Comparison of ENCODE assay signal across 8 cellular contexts in genomic region chrX:135520553-135521404, GRCh38. TPM values are rescaled to one million over a fixed set of nuclear protein-coding genes. Genes with fewer than 3 reads are reported as not detected.
DNase-seq lines count a peak whose midpoint lies in the region; ATAC-seq and TF ChIP-seq lines count a peak whose summit lies in the region.

INTS6L (plus strand) TSS chrX:135520660; CDS start chrX:135520993, 333 bp downstream.

- H3K4me3 ChIP-seq in HUES64 (ENCODE audit: low read length) (peak within 1 kb of the TSS; percentile 81), stomach (peak within 1 kb of the TSS; percentile 65 to 70 (median 68))

- peak within 1 kb of the TSS; percentile 69 for H3K9ac ChIP-seq in HUES64 (ENCODE audit: low read depth, low read length)

- ATAC-seq in GM21515 (IDR thresholded peaks at IDR 0.05; ENCODE audit: unreplicated experiment): peak; percentile 84

- peaks cover 2% of the 10 kb centered on the region for H3K36me3 Mint-ChIP-seq in neural crest cell (ENCODE audit: low read depth)

- no peaks in the 10 kb centered on the region for H3K27me3 Mint-ChIP-seq in neural crest cell (ENCODE audit: low read depth)

- no peaks in the 10 kb centered on the region for H3K36me3 ChIP-seq in HUES64 (ENCODE audit: insufficient read depth, low read length)
- no peaks in the 10 kb centered on the region for H3K36me3 ChIP-seq in stomach

- H3K9me3 ChIP-seq in HUES64 (ENCODE audit: insufficient read depth, low read depth, low read length) (no peaks in the 10 kb centered on the region), stomach (no peaks in the 10 kb centered on the region)

- no peak for TF ChIP-seq CTCF in neural crest cell (conservative IDR thresholded peaks at IDR 0.05)
- TF ChIP-seq CTCF in stomach (IDR thresholded peaks at IDR 0.05): no peak

- intact Hi-C loops in stomach (cut with DNase I; ENCODE audit: low total_unique reads): no loop called here

- no peaks in the 10 kb centered on the region for H3K9me3 Mint-ChIP-seq in neural crest cell

- H3K4me1 ChIP-seq in HUES64 (ENCODE audit: insufficient read depth, low read length): peaks cover 10% of the 10 kb centered on the region; the same call in 1 of the 2 replicates
- peaks cover 0 to 15% (median 4%) of the 10 kb centered on the region in 4 donors for H3K4me1 ChIP-seq in stomach

- H3K27ac ChIP-seq in HUES64 (ENCODE audit: low read depth, low read length): peak within 1 kb of the TSS; percentile 75; the same call in 1 of the 2 replicates
- H3K27ac ChIP-seq in stomach: peak within 1 kb of the TSS; percentile 80 to 97 (median 94)

- peak in 2 of 4 donors; percentile 58 to 80 for TF ChIP-seq POLR2A in stomach (IDR thresholded peaks at IDR 0.05)

- DNase-seq in DMS153 treated with DMSO at 0.1 percent for 48 hours (lab: John Stamatoyannopoulos, UW; ENCODE audit: unreplicated experiment) (peak; percentile 69), SIG-M5 (lab: John Stamatoyannopoulos, UW) (peak; percentile 80), fibroblast of the conjunctiva (ENCODE audit: low read depth) (peak; percentile 77), neural crest cell (ENCODE audit: low read depth, low spot score) (peak; percentile 57), stomach (peak; percentile 87)
- DNase-seq in activated effector memory CD4-positive, alpha-beta T cell treated with anti-CD3 and anti-CD28 coated beads, Interleukin-2, amount 50 U/mL, for 16 hours: peak; percentile 94

- H3K4me3 Mint-ChIP-seq in neural crest cell: peak within 1 kb of the TSS; percentile 96

- no peak for TF ChIP-seq EP300 in stomach (IDR thresholded peaks at IDR 0.05)

- peaks cover 24% of the 10 kb centered on the region for H3K4me1 Mint-ChIP-seq in neural crest cell

- under 1% methylated on average over 34 of the region's 50 CpGs for WGBS in HUES64
- WGBS in stomach, 5 donors: 1 to 48% (median 8%) methylated on average over 15 to 49 of the region's 50 CpGs

- H3K27ac Mint-ChIP-seq in neural crest cell (ENCODE audit: unreplicated experiment): peak within 1 kb of the TSS; percentile 98

- H3K27me3 ChIP-seq in HUES64 (ENCODE audit: insufficient read depth, low read length): no peaks in the 10 kb centered on the region
- no peaks in the 10 kb centered on the region for H3K27me3 ChIP-seq in stomach

RNA-seq across cellular contexts. Expression of gene INTS6L, which starts in this region (rescaled TPM):
- polyA plus RNA-seq in HUES64 (2013, experiment 1 of 2): 6.3 TPM
- polyA plus RNA-seq in HUES64 (2013, experiment 2 of 2): 6.4 TPM
- total RNA-seq in neural crest cell: 18.8 and 19.0 TPM in 2 replicates
- 10 to 100 TPM in 4 of 5 donors, 1 to 10 TPM in 1; 5.3 to 41.7 (median 13.0) TPM for total RNA-seq in stomach
- polyA plus RNA-seq in stomach: 1 to 10 TPM; 1.4 to 9.4 (median 2.0) TPM

Comparison
In these comparisons a context has a peak if more than half of its experiments do, and no peak if none do; other contexts are left out.
1. Peak in every context shown above with its lines: DNase-seq, ATAC-seq, H3K4me3 ChIP-seq and H3K27ac ChIP-seq.